ENCODE assay signal across 8 cellular contexts in genomic region chr7:99558306-99559275, GRCh38. TPM values are rescaled to one million over a fixed set of nuclear protein-coding genes. Genes with fewer than 3 reads are reported as not detected.
DNase-seq lines count a peak whose midpoint lies in the region; ATAC-seq, FAIRE-seq and TF ChIP-seq lines count a peak whose summit lies in the region.

ZNF655 (plus strand) TSS chr7:99558642; CDS start chr7:99560560, 1,918 bp downstream.

- peaks cover 2% of the 10 kb centered on the region for H3K4me1 ChIP-seq in right cardiac atrium (ENCODE audit: control insufficient read depth, insufficient read depth, low read length)

- no peaks in the 10 kb centered on the region for H3K9me3 ChIP-seq in T-helper 17 cell (ENCODE audit: control insufficient read depth, low read length, poor library complexity, severe bottlenecking)
- H3K9me3 ChIP-seq in right cardiac atrium (ENCODE audit: control insufficient read depth, low read length), result no peaks in the 10 kb centered on the region

- intact Hi-C loops in right cardiac atrium (cut with DNase I), result loop anchor here in 1 of 4 donors (10.0 kb wide), 1 partner anchor 54 kb away; the partner anchor contains the start of genes ZKSCAN5 and ZNF394

- H3K27me3 Mint-ChIP-seq in T-helper 17 cell, result no peaks in the 10 kb centered on the region

- peak within 1 kb of the TSS; percentile 88 for H3K27ac ChIP-seq in right cardiac atrium (ENCODE audit: low read length)

- H3K4me3 Mint-ChIP-seq in T-helper 17 cell, result peak within 1 kb of the TSS; percentile 100

- FAIRE-seq in GM12892 (lab: Jason Lieb, UNC) (peak; percentile 46), urothelium cell line (lab: Jason Lieb, UNC) (peak; percentile 32)

- H3K4me3 ChIP-seq in right cardiac atrium (ENCODE audit: low read length), result peak within 1 kb of the TSS; percentile 54

- no peaks in the 10 kb centered on the region for H3K27me3 ChIP-seq in right cardiac atrium (ENCODE audit: control insufficient read depth, insufficient read depth)

- peak; percentile 91; the same call in 1 of the 2 replicates for TF ChIP-seq POLR2A in GM12892 (IDR thresholded peaks at IDR 0.05; ENCODE audit: low read depth, low read length)

- peaks cover 28% of the 10 kb centered on the region for H3K4me1 Mint-ChIP-seq in T-helper 17 cell

- peaks cover 12% of the 10 kb centered on the region for H3K36me3 Mint-ChIP-seq in T-helper 17 cell (ENCODE audit: low read depth)

- under 1% methylated on average over 80 of the region's 80 CpGs for WGBS in right cardiac atrium

- DNase-seq in GM12892 (ENCODE audit: insufficient read length) (peak; percentile 93), NCI-H1694 (lab: John Stamatoyannopoulos, UW) (peak; percentile 93), T-helper 17 cell (peak; percentile 78 to 84 (median 79)), anterior cingulate cortex (lab: John Stamatoyannopoulos, UW) (peak; percentile 25 to 96 (median 87)), right cardiac atrium (peak; percentile 92 to 96 (median 96)), putamen (ENCODE audit: low spot score) (peak; percentile 89), urothelium cell line (ENCODE audit: low spot score) (peak; percentile 99)

- peak within 1 kb of the TSS; percentile 100 for H3K27ac Mint-ChIP-seq in T-helper 17 cell

- ATAC-seq in HG02798 (IDR thresholded peaks at IDR 0.05; ENCODE audit: poor library complexity, unreplicated experiment) (peak; percentile 87), T-helper 17 cell (peak; percentile 79), right cardiac atrium (peak; percentile 95 to 98)

RNA-seq across cellular contexts. Expression of gene ZNF655, which starts in this region (rescaled TPM):
- polyA plus RNA-seq in GM12892 (2012; ENCODE audit: missing spikeins), result 40.5 TPM
- 100 to 1,000 TPM; 134 to 135 TPM for total RNA-seq in T-helper 17 cell
- total RNA-seq in right cardiac atrium, result 10 to 100 TPM; 37.8 to 45.5 (median 39.8) TPM
- polyA plus RNA-seq in right cardiac atrium, result 31.5 TPM

Comparison
In these comparisons a context has a peak if more than half of its experiments do, and no peak if none do; other contexts are left out.
1. Peak in every context shown above with its lines: DNase-seq, ATAC-seq, H3K4me3 ChIP-seq and H3K27ac ChIP-seq.